In the genomic region with DNA sequence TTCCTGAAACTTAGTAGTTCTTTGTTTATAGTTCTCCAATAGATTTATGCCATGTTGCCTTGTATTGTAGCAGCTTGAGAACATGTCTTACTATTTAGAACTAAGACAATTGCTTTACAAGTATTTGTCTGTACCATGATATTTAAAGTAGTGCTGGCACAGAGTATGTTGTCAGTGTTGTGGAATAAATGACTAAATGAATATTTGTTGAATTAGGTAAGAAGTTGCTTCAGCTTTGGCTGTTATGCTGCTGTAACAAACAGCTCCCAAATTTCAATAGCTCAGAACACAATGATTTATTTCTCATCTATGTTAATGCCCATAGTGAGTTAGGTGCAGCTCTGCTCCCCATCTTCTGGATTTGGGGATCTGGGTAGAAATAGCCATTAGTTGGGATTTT, we compare ENCODE assay signal across 14 cellular contexts.
"Had no signal": no experiment of that assay in that cellular context is flagged by ENCODE, and none has a peak within 500 bp of the region (broad histone marks: within the 10 kb centered on the region; RNA-seq: fewer than 3 reads in every experiment).

No MANE protein-coding gene starts in this region.

- H3K36me3 ChIP-seq: adrenal gland, pancreas had no signal

- FAIRE-seq: pancreas had no signal

- H3K27ac ChIP-seq: foreskin keratinocyte, testis had no signal

- ATAC-seq: activated T-helper 17 cell treated with anti-CD3 and anti-CD28 coated beads, Interleukin-2, amount 50 U/mL, for 72 hours; foreskin keratinocyte; stimulated activated naive CD8-positive, alpha-beta T cell treated with anti-CD3 and anti-CD28 coated beads, Interleukin-15, amount 100 ng/mL, for 72 hours had no signal

- H3K4me1 ChIP-seq: foreskin keratinocyte, testis had no signal

- H3K27me3 ChIP-seq: adrenal gland, foreskin keratinocyte, pancreas, testis had no signal

- H3K4me3 ChIP-seq: adrenal gland, pancreas, testis had no signal

- DNase-seq: activated B cell treated with CpG ODN at 0.5 μM for 24 hours; activated CD4-positive, alpha-beta T cell treated with anti-CD3 and anti-CD28 coated beads, Interleukin-2, amount 50 U/mL, for 1 hour; activated naive CD4-positive, alpha-beta T cell treated with anti-CD3 and anti-CD28 coated beads for 36 hours; activated T-cell treated with anti-CD3 and anti-CD28 coated beads for 4 hours; cerebellar nuclear complex; endodermal cell; foreskin keratinocyte; head of caudate nucleus; pancreas; stimulated activated CD4-positive, alpha-beta T cell treated with anti-CD3 and anti-CD28 coated beads, Interleukin-4, amount 100 ng/mL, for 4 hours; stimulated activated naive CD8-positive, alpha-beta T cell treated with anti-CD3 and anti-CD28 coated beads, Interleukin-15, amount 100 ng/mL, for 72 hours; testis had no signal

- H3K9me3 ChIP-seq: adrenal gland, pancreas, testis had no signal
